ENCODE assay signal across 39 cellular contexts in the genomic region with DNA sequence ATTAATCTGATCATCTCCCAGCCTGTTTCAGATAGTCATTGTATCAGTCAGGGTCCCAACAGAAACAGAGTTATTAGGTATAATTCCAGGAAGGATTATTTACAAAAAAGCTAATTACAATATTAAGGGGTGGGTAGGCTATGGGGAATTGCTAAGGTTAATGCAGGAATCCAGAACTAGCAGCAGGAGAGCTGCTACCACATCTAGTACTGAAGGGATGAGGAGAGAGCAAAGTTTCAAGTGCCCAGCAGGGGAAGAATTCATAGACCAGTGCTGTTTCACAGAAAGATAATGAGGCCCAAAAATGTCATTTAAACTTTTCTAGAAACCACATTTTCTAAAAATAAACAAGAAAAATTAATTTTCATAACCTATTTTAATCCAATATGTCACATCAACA.
"Had no signal": no experiment of that assay in that cellular context is flagged by ENCODE, and none has a peak within 500 bp of the region (broad histone marks: within the 10 kb centered on the region; RNA-seq: fewer than 3 reads in every experiment).

No MANE protein-coding gene starts in this region.

- H3K27ac Mint-ChIP-seq: activated B cell treated with CpG ODN at 0.5 μM for 24 hours; activated CD4-positive, alpha-beta memory T cell treated with anti-CD3 and anti-CD28 coated beads, Interleukin-2, amount 10 ng/mL, durations not matched to agents 7 days and 5 days; activated CD8-positive, alpha-beta memory T cell treated with anti-CD3 and anti-CD28 coated beads, Interleukin-2, amount 10 ng/mL, durations not matched to agents 7 days and 5 days; activated naive CD4-positive, alpha-beta T cell treated with anti-CD3 and anti-CD28 coated beads, Interleukin-2, amount 50 U/mL, for 24 hours; activated naive CD8-positive, alpha-beta T cell treated with anti-CD3 and anti-CD28 coated beads, Interleukin-2, amount 10 ng/mL, durations not matched to agents 7 days and 5 days; T-helper 1 cell treated with Interleukin-12 subunit alpha and Interleukin-12 subunit beta and Interleukin-4 antibody, amounts not matched to agents 30 μg/mL and 1 μg/mL, for 36 hours; T-helper 2 cell treated with Interferon-gamma antibody and Interleukin-4, amounts not matched to agents 5 μg/mL and 100 μg/mL, for 36 hours had no signal

- H3K4me3 Mint-ChIP-seq: activated B cell treated with CpG ODN at 0.5 μM for 24 hours; activated CD4-positive, alpha-beta memory T cell treated with anti-CD3 and anti-CD28 coated beads, Interleukin-2, amount 10 ng/mL, durations not matched to agents 7 days and 5 days; activated CD8-positive, alpha-beta memory T cell treated with anti-CD3 and anti-CD28 coated beads, Interleukin-2, amount 10 ng/mL, durations not matched to agents 7 days and 5 days; activated naive CD4-positive, alpha-beta T cell treated with anti-CD3 and anti-CD28 coated beads, Interleukin-2, amount 50 U/mL, for 24 hours; activated naive CD8-positive, alpha-beta T cell treated with anti-CD3 and anti-CD28 coated beads, Interleukin-2, amount 10 ng/mL, durations not matched to agents 7 days and 5 days; central memory CD8-positive, alpha-beta T cell; T-helper 1 cell treated with Interleukin-12 subunit alpha and Interleukin-12 subunit beta and Interleukin-4 antibody, amounts not matched to agents 30 μg/mL and 1 μg/mL, for 36 hours; T-helper 2 cell treated with Interferon-gamma antibody and Interleukin-4, amounts not matched to agents 5 μg/mL and 100 μg/mL, for 36 hours had no signal

- H3K4me3 ChIP-seq: ascending aorta, cardiac muscle cell, PC-9 had no signal

- H3K27me3 ChIP-seq: ascending aorta, cardiac muscle cell had no signal

- H3K27me3 Mint-ChIP-seq: activated B cell treated with CpG ODN at 0.5 μM for 24 hours; activated CD4-positive, alpha-beta memory T cell treated with anti-CD3 and anti-CD28 coated beads, Interleukin-2, amount 10 ng/mL, durations not matched to agents 7 days and 5 days; central memory CD8-positive, alpha-beta T cell had no signal

- FAIRE-seq: RCC 7860, TTC549 had no signal

- H3K27ac ChIP-seq: ascending aorta, cardiac muscle cell, PC-9, RWPE1 had no signal

- H3K4me1 ChIP-seq: ascending aorta had no signal

- H3K36me3 ChIP-seq: ascending aorta, cardiac muscle cell had no signal

- H2AFZ ChIP-seq: PC-9 had no signal

- H3K36me3 Mint-ChIP-seq: activated CD8-positive, alpha-beta memory T cell treated with anti-CD3 and anti-CD28 coated beads, Interleukin-2, amount 10 ng/mL, durations not matched to agents 7 days and 5 days; activated naive CD4-positive, alpha-beta T cell treated with anti-CD3 and anti-CD28 coated beads, Interleukin-2, amount 50 U/mL, for 24 hours; activated naive CD8-positive, alpha-beta T cell treated with anti-CD3 and anti-CD28 coated beads, Interleukin-2, amount 10 ng/mL, durations not matched to agents 7 days and 5 days had no signal

- H3K4me2 ChIP-seq: PC-9 had no signal

- H3K9me3 ChIP-seq: ascending aorta had no signal

- DNase-seq: activated B cell treated with CpG ODN at 0.5 μM for 24 hours; activated CD4-positive, alpha-beta memory T cell treated with anti-CD3 and anti-CD28 coated beads, Interleukin-2, amount 10 ng/mL, durations not matched to agents 7 days and 5 days; activated CD4-positive, alpha-beta T cell treated with anti-CD3 and anti-CD28 coated beads for 4 hours; activated CD4-positive, alpha-beta T cell treated with anti-CD3 and anti-CD28 coated beads, Interleukin-2, amount 50 U/mL, for 1 hour; activated CD4-positive, CD25-positive, alpha-beta regulatory T cell treated with anti-CD3 and anti-CD28 coated beads, Interleukin-2, amount 50 U/mL, for 72 hours; activated CD8-positive, alpha-beta memory T cell treated with anti-CD3 and anti-CD28 coated beads for 24 hours; activated CD8-positive, alpha-beta memory T cell treated with anti-CD3 and anti-CD28 coated beads, Interleukin-2, amount 10 ng/mL, durations not matched to agents 7 days and 5 days; activated CD8-positive, alpha-beta memory T cell treated with anti-CD3 and anti-CD28 coated beads, Interleukin-2, amount 50 U/mL, for 48 hours; activated effector memory CD4-positive, alpha-beta T cell treated with Interleukin-2 at 50 U/mL for 16 hours; activated naive CD4-positive, alpha-beta T cell; activated naive CD8-positive, alpha-beta T cell treated with anti-CD3 and anti-CD28 coated beads, Interleukin-2, amount 10 ng/mL, durations not matched to agents 7 days and 5 days; activated T-cell treated with anti-CD3 and anti-CD28 coated beads, Interleukin-2, amount 50 U/mL, for 48 hours; amygdala; Kasumi-1; KG1; MM.1S; MV-4-11; NCI-H1092; NCI-H146; NCI-H187; NCI-H2029 treated with DMSO at 0.1 percent for 48 hours; NCI-H2107; NCI-H2171; NCI-H510A; NCI-H526; NCI-H748 treated with DMSO at 0.1 percent for 48 hours; NK-92 treated with Interleukin-12 subunit alpha and Interleukin-12 subunit beta, amount 100 ng/mL, for 24 hours; PC-9; SIG-M5; SW 1271 had no signal

- H3K9me3 Mint-ChIP-seq: activated B cell treated with CpG ODN at 0.5 μM for 24 hours; activated CD4-positive, alpha-beta memory T cell treated with anti-CD3 and anti-CD28 coated beads, Interleukin-2, amount 10 ng/mL, durations not matched to agents 7 days and 5 days; activated naive CD8-positive, alpha-beta T cell treated with anti-CD3 and anti-CD28 coated beads, Interleukin-2, amount 10 ng/mL, durations not matched to agents 7 days and 5 days; central memory CD8-positive, alpha-beta T cell; T-helper 1 cell treated with Interleukin-12 subunit alpha and Interleukin-12 subunit beta and Interleukin-4 antibody, amounts not matched to agents 30 μg/mL and 1 μg/mL, for 36 hours; T-helper 2 cell treated with Interferon-gamma antibody and Interleukin-4, amounts not matched to agents 5 μg/mL and 100 μg/mL, for 36 hours had no signal

- H3K4me1 Mint-ChIP-seq: activated B cell treated with CpG ODN at 0.5 μM for 24 hours; activated CD4-positive, alpha-beta memory T cell treated with anti-CD3 and anti-CD28 coated beads, Interleukin-2, amount 10 ng/mL, durations not matched to agents 7 days and 5 days; activated CD8-positive, alpha-beta memory T cell treated with anti-CD3 and anti-CD28 coated beads, Interleukin-2, amount 10 ng/mL, durations not matched to agents 7 days and 5 days; activated naive CD4-positive, alpha-beta T cell treated with anti-CD3 and anti-CD28 coated beads, Interleukin-2, amount 50 U/mL, for 24 hours; activated naive CD8-positive, alpha-beta T cell treated with anti-CD3 and anti-CD28 coated beads, Interleukin-2, amount 10 ng/mL, durations not matched to agents 7 days and 5 days; central memory CD8-positive, alpha-beta T cell had no signal
